In genomic region chr20:52529856-52530255, GRCh38 we compare ENCODE assay signal across 21 cellular contexts.
DNase-seq lines count a peak whose midpoint lies in the region; ATAC-seq and TF ChIP-seq lines count a peak whose summit lies in the region.
"Had no signal": no experiment of that assay in that cellular context is flagged by ENCODE, and none has a peak within 500 bp of the region (broad histone marks: within the 10 kb centered on the region; RNA-seq: fewer than 3 reads in every experiment).

No MANE protein-coding gene starts in this region.

- peaks cover 3% of the 10 kb centered on the region for H3K4me1 ChIP-seq in IMR-90 (ENCODE audit: control insufficient read depth, insufficient read depth, low read length)
- H3K4me1 ChIP-seq in SJCRH30, result no peaks in the 10 kb centered on the region
- H3K4me1 ChIP-seq: Peyer's patch, sigmoid colon had no signal

- H2AK9ac ChIP-seq in IMR-90 (replicated peaks; ENCODE audit: low read depth, low read length, poor library complexity), result no peak overlapping the region

- in situ Hi-C loops in IMR-90 (cut with MboI; ENCODE audit: low sequenced_read_pairs), result no loop called here

- H4K91ac ChIP-seq in IMR-90 (ENCODE audit: insufficient read depth, low read depth, low read length), result 0 out of 2 replicates have a peak overlapping the region, but pooled peaks have one; percentile 27

- peak overlapping the region; percentile 58; the same call in 1 of the 2 replicates for H2BK120ac ChIP-seq in IMR-90 (ENCODE audit: low read depth, low read length)

- intact Hi-C loops in IMR-90 (cut with micrococcal nuclease), result loop anchor here (5.0 kb wide), 1 partner anchor 38 kb away; no protein-coding TSS in a partner anchor

- no peak for TF ChIP-seq POLR2A in IMR-90 (IDR thresholded peaks at IDR 0.05; ENCODE audit: low read depth, low read length)

- H4K5ac ChIP-seq in IMR-90 (ENCODE audit: low read depth, low read length), result no peak overlapping the region

- TF ChIP-seq CTCF in IMR-90 (conservative IDR thresholded peaks at IDR 0.05; ENCODE audit: low read depth, low read length), result no peak

- H3K9me1 ChIP-seq in IMR-90 (ENCODE audit: insufficient read depth, low read length), result peaks cover 3% of the 10 kb centered on the region

- peak overlapping the region; percentile 10; the same call in 1 of the 3 replicates for H2BK15ac ChIP-seq in IMR-90 (ENCODE audit: low read depth, low read length)

- H3K27me3 ChIP-seq in IMR-90 (ENCODE audit: control insufficient read depth, insufficient read depth, low read length) (no peaks in the 10 kb centered on the region), SJCRH30 (peaks cover 6% of the 10 kb centered on the region)
- H3K27me3 ChIP-seq: Peyer's patch, sigmoid colon had no signal

- 0 out of 4 replicates have a peak overlapping the region, but pooled peaks of 1 of the 2 experiments have one; percentile 28 for H4K8ac ChIP-seq in IMR-90 (ENCODE audit: low read depth in 2 of 2, low read length in 2 of 2)

- DNase-seq in AG20443 (ENCODE audit: low spot score) (peak; percentile 52), IMR-90 (peak; percentile 85), fibroblast of peridontal ligament (ENCODE audit: extremely low read depth) (peak; percentile 31), skeletal muscle cell (ENCODE audit: low read depth) (peak; percentile 9), SJCRH30 (no peak), DMS 273 (lab: John Stamatoyannopoulos, UW; ENCODE audit: unreplicated experiment) (no peak), putamen (ENCODE audit: low spot score) (no peak)
- DNase-seq in NK-92 treated with Interleukin-12 subunit alpha and Interleukin-12 subunit beta, amount 100 ng/mL, for 24 hours (lab: John Stamatoyannopoulos, UW), result no peak
- DNase-seq: activated CD4-positive, alpha-beta T cell treated with anti-CD3 and anti-CD28 coated beads for 36 hours; activated CD8-positive, alpha-beta memory T cell treated with anti-CD3 and anti-CD28 coated beads for 24 hours; activated T-cell treated with anti-CD3 and anti-CD28 coated beads, Interleukin-2, amount 50 U/mL, for 1 hour; DMS 273 treated with DMSO at 0.1 percent for 48 hours; effector CD4-positive, alpha-beta T cell; Karpas-422; NCI-H1930; NCI-H526; Peyer's patch; sigmoid colon; T-helper 1 cell; trophoblast cell had no signal

- no peaks in the 10 kb centered on the region for H3K79me1 ChIP-seq in IMR-90 (ENCODE audit: low read depth in 1 of 2, low read length in 2 of 2)

- peak overlapping the region; percentile 58 for H2BK20ac ChIP-seq in IMR-90 (ENCODE audit: low read depth, low read length)

- H4K20me1 ChIP-seq in IMR-90 (ENCODE audit: insufficient read depth, low read length), result no peaks in the 10 kb centered on the region

- H3K23ac ChIP-seq in IMR-90 (ENCODE audit: low read depth, low read length), result peak overlapping the region; percentile 32; the same call in 1 of the 2 replicates

- H2BK5ac ChIP-seq in IMR-90 (ENCODE audit: low read depth, low read length, poor library complexity, severe bottlenecking), result peak overlapping the region; percentile 19

- peak; percentile 88 for ATAC-seq in IMR-90 (ENCODE audit: low read depth)
- ATAC-seq: activated CD4-positive, alpha-beta T cell treated with anti-CD3 and anti-CD28 coated beads for 36 hours had no signal

- H3K9me3 ChIP-seq in IMR-90 (ENCODE audit: control insufficient read depth, insufficient read depth, low read length), result peaks cover 2% of the 10 kb centered on the region
- peaks cover 3% of the 10 kb centered on the region; the same call in 1 of the 2 replicates for H3K9me3 ChIP-seq in SJCRH30 (replicated peaks)
- H3K9me3 ChIP-seq: Peyer's patch, sigmoid colon had no signal

- H3K4me3 ChIP-seq in IMR-90 (ENCODE audit: insufficient read depth, low read depth, low read length) (no peak overlapping the region), skeletal muscle cell (ENCODE audit: low read depth, low read length) (no peak overlapping the region), SJCRH30 (no peak overlapping the region)
- H3K4me3 ChIP-seq: Peyer's patch, sigmoid colon had no signal

- no peak; the same call in 1 of the 2 replicates for TF ChIP-seq RAD21 in IMR-90 (IDR thresholded peaks at IDR 0.05; ENCODE audit: low read length)

- BruUV-seq in IMR-90 (replicated peaks; lab: Mats Ljungman, UMichigan), result no TSS peak

- H3K56ac ChIP-seq in IMR-90 (ENCODE audit: extremely low read depth, insufficient read depth, low read length), result no peak overlapping the region

- peak overlapping the region; percentile 63; the same call in 1 of the 2 replicates for H3K4me2 ChIP-seq in IMR-90 (ENCODE audit: low read depth, low read length)

- dilution Hi-C loops in IMR-90 (cut with HindIII; ENCODE audit: low sequenced_read_pairs, unreplicated experiment), result no loop called here

- POLR2A ChIA-PET in IMR-90 (lab: Charles Lee; ENCODE audit: unreplicated experiment), result no interaction called here

- CTCF ChIA-PET in IMR-90 (lab: Yijun Ruan, JAX), result interaction anchor here (1.0 kb wide), 1 partner anchor 27 kb away, joined by 4 read pairs; no protein-coding TSS in a partner anchor

- no peak overlapping the region for H3K14ac ChIP-seq in IMR-90 (replicated peaks; ENCODE audit: low read depth, low read length)

- H3K27ac ChIP-seq in IMR-90 (ENCODE audit: insufficient read depth, low read length) (no peak overlapping the region), SJCRH30 (no peak overlapping the region)
- H3K27ac ChIP-seq: C4-2B, Peyer's patch, sigmoid colon had no signal

- H3K36me3 ChIP-seq in IMR-90 (ENCODE audit: control insufficient read depth, insufficient read depth, low read length) (no peaks in the 10 kb centered on the region), SJCRH30 (no peaks in the 10 kb centered on the region)
- H3K36me3 ChIP-seq: Peyer's patch, sigmoid colon had no signal

- no peak overlapping the region for H2AK5ac ChIP-seq in IMR-90 (ENCODE audit: low read depth, low read length)

- H3K4ac ChIP-seq in IMR-90 (ENCODE audit: low read depth, low read length), result no peak overlapping the region

- no peak overlapping the region for H2AFZ ChIP-seq in IMR-90 (replicated peaks; ENCODE audit: low read length, poor library complexity)

- H3K9ac ChIP-seq in IMR-90 (ENCODE audit: low read depth, low read length), result no peak overlapping the region

- no peak overlapping the region; the same call in 1 of the 2 replicates for H3K18ac ChIP-seq in IMR-90 (ENCODE audit: low read depth, low read length)

- WGBS in IMR-90 (ENCODE audit: extremely low coverage in 2 of 2, insufficient read length in 1 of 2), 2 experiments, result no CpG with 5 or more reads among the region's 7 CpGs

TF ChIP-seq in IMR-90, 13 proteins besides CTCF, POLR2A, EP300 and RAD21:
- peak; percentile 38; the same call in 1 of the 2 replicates for TF ChIP-seq FOS (IDR thresholded peaks at IDR 0.05; ENCODE audit: low read depth, low read length)
- peak; percentile 66 for TF ChIP-seq MAFK (IDR thresholded peaks at IDR 0.05; ENCODE audit: low read depth, low read length)
- TF ChIP-seq ELK1 (IDR thresholded peaks at IDR 0.05; ENCODE audit: borderline replicate concordance, low read depth, low read length), result no peak
- no peak for TF ChIP-seq USF2 (IDR thresholded peaks at IDR 0.05; ENCODE audit: low read depth, low read length)
- peak; percentile 25; the same call in 1 of the 2 replicates for TF ChIP-seq CEBPB (IDR thresholded peaks at IDR 0.05; ENCODE audit: low read depth, low read length)
- TF ChIP-seq CHD1 (IDR thresholded peaks at IDR 0.05; ENCODE audit: low read depth, low read length), result no peak
- peak; percentile 49 for TF ChIP-seq RCOR1 (IDR thresholded peaks at IDR 0.05; ENCODE audit: insufficient replicate concordance, low read length)
- TF ChIP-seq MAZ (IDR thresholded peaks at IDR 0.05; ENCODE audit: borderline replicate concordance, low read depth, low read length), result no peak
- peak; percentile 69; the same call in 1 of the 2 replicates for TF ChIP-seq BHLHE40 (IDR thresholded peaks at IDR 0.05; ENCODE audit: low read depth, low read length)

Comparison
In these comparisons a context has a peak if more than half of its experiments do, and no peak if none do; other contexts are left out.
1. DNase-seq: peak in AG20443 (single experiment), IMR-90 (single experiment), fibroblast of peridontal ligament (single experiment) and skeletal muscle cell (single experiment); none in SJCRH30 (0 of 2), NK-92 treated with Interleukin-12 subunit alpha and Interleukin-12 subunit beta, amount 100 ng/mL, for 24 hours (single experiment), DMS 273 (single experiment) and putamen (single experiment).